ENCODE assay signal across 8 cellular contexts in genomic region chr19:43638991-43639494, GRCh38. TPM values are rescaled to one million over a fixed set of nuclear protein-coding genes. Genes with fewer than 3 reads are reported as not detected.
A peak's percentile ranks its signal among the peaks of the same experiment; 100 is the strongest.
DNase-seq lines count a peak whose midpoint lies in the region; ATAC-seq and TF ChIP-seq lines count a peak whose summit lies in the region.

No MANE protein-coding gene starts in this region.

- H3K27ac ChIP-seq in right cardiac atrium (ENCODE audit: low read length), result no peak overlapping the region
- H3K27ac ChIP-seq in gastrocnemius medialis, result no peak overlapping the region

- TF ChIP-seq POLR2A in gastrocnemius medialis (IDR thresholded peaks at IDR 0.05), result no peak

- peak overlapping the region; percentile 78 for H3K4me3 Mint-ChIP-seq in WTC11

- H3K27me3 Mint-ChIP-seq in WTC11 (ENCODE audit: low read depth), result peaks cover 77% of the 10 kb centered on the region

- WGBS in right cardiac atrium, result 8% methylated on average over 15 of the region's 15 CpGs

- TF ChIP-seq CTCF in WTC11 (IDR thresholded peaks at IDR 0.05) (no peak), gastrocnemius medialis (IDR thresholded peaks at IDR 0.05 in 4 of 5, conservative IDR thresholded peaks at IDR 0.05 in 1 of 5) (no peak)

- CTCF ChIA-PET in WTC11 (lab: Charles Lee), result no interaction called here

- H3K27me3 ChIP-seq in HAP-1 (ENCODE audit: low read depth), result no peaks in the 10 kb centered on the region
- H3K27me3 ChIP-seq in right cardiac atrium (ENCODE audit: control insufficient read depth, insufficient read depth), result no peaks in the 10 kb centered on the region
- H3K27me3 ChIP-seq in gastrocnemius medialis, result peaks cover 0 to 12% (median 4%) of the 10 kb centered on the region in 3 donors

- H3K27ac Mint-ChIP-seq in WTC11, result no peak overlapping the region

- peaks cover 7% of the 10 kb centered on the region for H3K4me1 ChIP-seq in HAP-1
- H3K4me1 ChIP-seq in right cardiac atrium (ENCODE audit: control insufficient read depth, insufficient read depth, low read length), result peaks cover 5% of the 10 kb centered on the region
- peaks cover 0 to 9% of the 10 kb centered on the region in 2 donors for H3K4me1 ChIP-seq in gastrocnemius medialis

- no peaks in the 10 kb centered on the region for H3K9me3 Mint-ChIP-seq in WTC11

- ATAC-seq in WTC11 (no peak), right cardiac atrium (peak in 1 of 2 donors; percentile 7), gastrocnemius medialis (peak in 1 of 2 donors; percentile 21), GM18873 (IDR thresholded peaks at IDR 0.05; ENCODE audit: low FRiP score, unreplicated experiment) (no peak)

- H3K9me3 ChIP-seq in HAP-1, result no peaks in the 10 kb centered on the region
- H3K9me3 ChIP-seq in right cardiac atrium (ENCODE audit: control insufficient read depth, low read length), result no peaks in the 10 kb centered on the region
- H3K9me3 ChIP-seq in gastrocnemius medialis, result no peaks in the 10 kb centered on the region

- peaks cover 23% of the 10 kb centered on the region for H3K4me1 Mint-ChIP-seq in WTC11

- no peak for DNase-seq in HAP-1 (ENCODE audit: low spot score in 2 of 2)
- no peak for DNase-seq in WTC11 (ENCODE audit: low spot score)
- DNase-seq in right cardiac atrium, result no peak
- DNase-seq in gastrocnemius medialis, result no peak
- no peak for DNase-seq in NCI-H2107 treated with DMSO at 0.1 percent for 48 hours (lab: John Stamatoyannopoulos, UW; ENCODE audit: unreplicated experiment)
- no peak for DNase-seq in stimulated activated CD4-positive, alpha-beta T cell treated with anti-CD3 and anti-CD28 coated beads, Interleukin-4, amount 100 ng/mL, for 4 hours
- DNase-seq in D341Med (ENCODE audit: low spot score), result no peak

- POLR2A ChIA-PET in WTC11 (lab: Charles Lee), result no interaction called here

- no peaks in the 10 kb centered on the region for H3K36me3 Mint-ChIP-seq in WTC11

- intact Hi-C loops in right cardiac atrium (cut with DNase I), result no loop called here
- intact Hi-C loops in gastrocnemius medialis (cut with DNase I; ENCODE audit: low total_unique reads), result loop anchor here (2.0 kb wide), 1 partner anchor 18 kb away; no protein-coding TSS in a partner anchor

- in situ Hi-C loops in HAP-1 (cut with MboI; ENCODE audit: low sequenced_read_pairs), result no loop called here
- in situ Hi-C loops in gastrocnemius medialis (cut with MboI; ENCODE audit: low sequenced_read_pairs in 4 of 4), result no loop called here

- no peaks in the 10 kb centered on the region for H3K36me3 ChIP-seq in HAP-1 (replicated peaks)
- H3K36me3 ChIP-seq in gastrocnemius medialis, result no peaks in the 10 kb centered on the region

- H3K4me3 ChIP-seq in HAP-1, result peak overlapping the region; percentile 37
- H3K4me3 ChIP-seq in right cardiac atrium (ENCODE audit: low read length), result peak overlapping the region; percentile 80
- H3K4me3 ChIP-seq in gastrocnemius medialis, result peak overlapping the region; percentile 36 to 75 (median 49)

TF ChIP-seq in WTC11, 78 proteins besides CTCF, POLR2A, EP300 and RAD21 (continues in another document):
- TF ChIP-seq ZNF281 (CRISPR knock-in tag; IDR thresholded peaks at IDR 0.05) (no peak), HMGA2 (CRISPR knock-in tag; IDR thresholded peaks at IDR 0.05) (no peak), E2F4 (CRISPR knock-in tag; IDR thresholded peaks at IDR 0.05; ENCODE audit: borderline replicate concordance, low read depth) (no peak), ATF6 (CRISPR knock-in tag; IDR thresholded peaks at IDR 0.05) (no peak), ZNF423 (CRISPR knock-in tag; IDR thresholded peaks at IDR 0.05) (no peak), ZNF532 (CRISPR knock-in tag; IDR thresholded peaks at IDR 0.05; ENCODE audit: borderline replicate concordance) (no peak)

RNA-seq across cellular contexts. Expression of gene CADM4, which starts 0.6 kb away (rescaled TPM):
- 12.2 to 13.3 TPM (median 12.4 TPM) in 3 replicates for total RNA-seq in WTC11 (2021)
- 10 to 100 TPM; 12.4 to 15.9 (median 14.1) TPM for total RNA-seq in right cardiac atrium
- polyA plus RNA-seq in right cardiac atrium, result 17.6 TPM
- total RNA-seq in gastrocnemius medialis, result 1 to 10 TPM; 2.6 to 4.5 (median 4.2) TPM

RNA-seq across cellular contexts. Expression of gene ZNF428, which starts 19.6 kb away (rescaled TPM):
- total RNA-seq in WTC11 (2021) (19.2 to 20.1 TPM (median 20.0 TPM) in 3 replicates), right cardiac atrium (10 to 100 TPM; 41.4 to 50.6 (median 45.7) TPM), gastrocnemius medialis (10 to 100 TPM; 15.4 to 26.7 (median 20.0) TPM)
- 65.0 TPM for polyA plus RNA-seq in right cardiac atrium

RNA-seq across cellular contexts. Expression of gene SRRM5, which starts 27.2 kb away (rescaled TPM):
- total RNA-seq in WTC11 (2021) (0.34 to 0.44 TPM (median 0.42 TPM) in 3 replicates), right cardiac atrium (under 1 TPM in 3 of 4 donors, not detected in 1; 0.23 to 0.29 (median 0.28) TPM), gastrocnemius medialis (under 1 TPM in 3 of 4 donors, not detected in 1; 0.09 to 0.49 (median 0.25) TPM)
- polyA plus RNA-seq in right cardiac atrium, result 0.34 TPM

RNA-seq across cellular contexts. Expression of gene PLAUR, which starts 30.9 kb away (rescaled TPM):
- total RNA-seq in WTC11 (2021) (10.5 to 14.4 TPM (median 13.5 TPM) in 3 replicates), right cardiac atrium (10 to 100 TPM in 1 of 4 donors, 1 to 10 TPM in 3; 4.6 to 15.4 (median 7.1) TPM), gastrocnemius medialis (1 to 10 TPM in 3 of 4 donors, under 1 TPM in 1; 0.41 to 8.7 (median 3.4) TPM)
- 7.9 TPM for polyA plus RNA-seq in right cardiac atrium

RNA-seq across cellular contexts. Expression of gene ZNF576, which starts 42.6 kb away (rescaled TPM):
- total RNA-seq in WTC11 (2021) (15.9 to 18.5 TPM (median 16.5 TPM) in 3 replicates), right cardiac atrium (10 to 100 TPM; 11.5 to 15.4 (median 13.0) TPM), gastrocnemius medialis (10 to 100 TPM in 2 of 4 donors, 1 to 10 TPM in 2; 6.9 to 19.8 (median 11.6) TPM)
- 11.6 TPM for polyA plus RNA-seq in right cardiac atrium
